ENCODE assay signal across 12 cellular contexts in genomic region chr18:3217930-3218647, GRCh38. TPM values are rescaled to one million over a fixed set of nuclear protein-coding genes. Genes with fewer than 3 reads are reported as not detected.
DNase-seq lines count a peak whose midpoint lies in the region; ATAC-seq and TF ChIP-seq lines count a peak whose summit lies in the region.
"Had no signal": no experiment of that assay in that cellular context is flagged by ENCODE, and none has a peak within 500 bp of the region (broad histone marks: within the 10 kb centered on the region; RNA-seq: fewer than 3 reads in every experiment).

No MANE protein-coding gene starts in this region.

- H3K27me3 ChIP-seq in ascending aorta (no peaks in the 10 kb centered on the region), stomach (no peaks in the 10 kb centered on the region), prostate gland (replicated peaks; ENCODE audit: insufficient read depth) (no peaks in the 10 kb centered on the region)

- TF ChIP-seq CTCF in ascending aorta (IDR thresholded peaks at IDR 0.05), result no peak
- no peak for TF ChIP-seq CTCF in stomach (IDR thresholded peaks at IDR 0.05)
- no peak for TF ChIP-seq CTCF in prostate gland (IDR thresholded peaks at IDR 0.05)

- ATAC-seq in GM21423 (IDR thresholded peaks at IDR 0.05; ENCODE audit: unreplicated experiment) (no peak), HG02642 (IDR thresholded peaks at IDR 0.05; ENCODE audit: poor library complexity, unreplicated experiment) (no peak)
- ATAC-seq: stimulated activated memory B cell treated with anti-CD40 and anti-IgM and Interleukin-4, amounts not matched to agents 10 μg/mL and 1 μg/mL and 100 μg/mL, for 72 hours had no signal

- DNase-seq in HuH-7 (ENCODE audit: low spot score) (peak; percentile 93), ascending aorta (ENCODE audit: low spot score in 2 of 2) (no peak), iris pigment epithelial cell (ENCODE audit: low read depth) (peak; percentile 42), stomach (peak; percentile 41), prostate gland (ENCODE audit: low spot score) (no peak), dermis blood vessel endothelial cell (no peak)
- DNase-seq: activated naive CD4-positive, alpha-beta T cell treated with anti-CD3 and anti-CD28 coated beads for 36 hours; retina; T1000 had no signal

- H3K27ac ChIP-seq in ascending aorta (peak overlapping the region; percentile 47 to 84), stomach (peak overlapping the region in 4 of 5 donors; percentile 38 to 78 (median 74)), prostate gland (no peak overlapping the region)

- WGBS in stomach, 5 donors, result 24 to 36% (median 32%) methylated on average over 3 of the region's 3 CpGs
- 35% methylated on average over 3 of the region's 3 CpGs for WGBS in prostate gland

- H3K9me3 ChIP-seq in ascending aorta (no peaks in the 10 kb centered on the region), stomach (no peaks in the 10 kb centered on the region), prostate gland (no peaks in the 10 kb centered on the region)

- TF ChIP-seq POLR2A in stomach (IDR thresholded peaks at IDR 0.05) (no peak), prostate gland (IDR thresholded peaks at IDR 0.05) (no peak)

- TF ChIP-seq EP300 in stomach (IDR thresholded peaks at IDR 0.05), result no peak

- intact Hi-C loops in ascending aorta (cut with DNase I) (no loop called here), stomach (cut with DNase I; ENCODE audit: low total_unique reads) (no loop called here), prostate gland (cut with DNase I) (no loop called here)

- peak overlapping the region; percentile 38 to 68 for H3K4me3 ChIP-seq in ascending aorta
- H3K4me3 ChIP-seq in stomach, result peak overlapping the region in 1 of 4 donors; percentile 24
- H3K4me3 ChIP-seq in prostate gland, result no peak overlapping the region

- H3K4me1 ChIP-seq in ascending aorta (peaks cover 0 to 9% of the 10 kb centered on the region in 2 donors), stomach (peaks cover 0 to 47% (median 25%) of the 10 kb centered on the region in 4 donors), prostate gland (replicated peaks) (no peaks in the 10 kb centered on the region)

- peaks cover 9 to 13% of the 10 kb centered on the region in 2 donors for H3K36me3 ChIP-seq in ascending aorta
- peaks cover 0 to 12% (median 5%) of the 10 kb centered on the region in 4 donors for H3K36me3 ChIP-seq in stomach
- no peaks in the 10 kb centered on the region for H3K36me3 ChIP-seq in prostate gland

RNA-seq across cellular contexts. Expression of gene MYOM1, which starts 1.7 kb away (rescaled TPM):
- total RNA-seq in ascending aorta (7.8 TPM), stomach (10 to 100 TPM in 3 of 5 donors, 1 to 10 TPM in 2; 2.9 to 37.9 (median 12.3) TPM), prostate gland (1 to 10 TPM; 6.1 to 6.5 TPM), dermis blood vessel endothelial cell (2.2 and 2.7 TPM in 2 replicates)
- polyA plus RNA-seq in stomach, result 1 to 10 TPM; 1.2 to 2.9 (median 1.4) TPM

RNA-seq across cellular contexts. Expression of gene MYL12A, which starts 29.5 kb away (rescaled TPM):
- total RNA-seq in ascending aorta, result 421 TPM
- total RNA-seq in stomach, result 100 to 1,000 TPM; 148 to 525 (median 249) TPM
- polyA plus RNA-seq in stomach, result 100 to 1,000 TPM; 239 to 630 (median 421) TPM
- total RNA-seq in prostate gland, result 100 to 1,000 TPM; 245 to 267 TPM
- total RNA-seq in dermis blood vessel endothelial cell, result 781 and 1,396 TPM in 2 replicates

RNA-seq across cellular contexts. Expression of gene MYL12B, which starts 43.8 kb away (rescaled TPM):
- total RNA-seq in ascending aorta, result 198 TPM
- 100 to 1,000 TPM in 4 of 5 donors, 10 to 100 TPM in 1; 89.2 to 329 (median 206) TPM for total RNA-seq in stomach
- 100 to 1,000 TPM; 439 to 738 (median 639) TPM for polyA plus RNA-seq in stomach
- total RNA-seq in prostate gland, result 100 to 1,000 TPM; 254 to 310 TPM
- 607 and 828 TPM in 2 replicates for total RNA-seq in dermis blood vessel endothelial cell

Comparison
In these comparisons a context has a peak if more than half of its experiments do, and no peak if none do; other contexts are left out.
1. DNase-seq: peak in HuH-7 (single experiment), iris pigment epithelial cell (single experiment) and stomach (single experiment); none in ascending aorta (0 of 2), prostate gland (single experiment) and dermis blood vessel endothelial cell (single experiment).
2. H3K27ac ChIP-seq: peak in ascending aorta (2 of 2) and stomach (4 of 5); none in prostate gland (0 of 2).
3. H3K4me3 ChIP-seq: peak in ascending aorta (2 of 2); none in prostate gland (0 of 2).